Comparison of ENCODE assay signal across 1 cellular context in the genomic region with DNA sequence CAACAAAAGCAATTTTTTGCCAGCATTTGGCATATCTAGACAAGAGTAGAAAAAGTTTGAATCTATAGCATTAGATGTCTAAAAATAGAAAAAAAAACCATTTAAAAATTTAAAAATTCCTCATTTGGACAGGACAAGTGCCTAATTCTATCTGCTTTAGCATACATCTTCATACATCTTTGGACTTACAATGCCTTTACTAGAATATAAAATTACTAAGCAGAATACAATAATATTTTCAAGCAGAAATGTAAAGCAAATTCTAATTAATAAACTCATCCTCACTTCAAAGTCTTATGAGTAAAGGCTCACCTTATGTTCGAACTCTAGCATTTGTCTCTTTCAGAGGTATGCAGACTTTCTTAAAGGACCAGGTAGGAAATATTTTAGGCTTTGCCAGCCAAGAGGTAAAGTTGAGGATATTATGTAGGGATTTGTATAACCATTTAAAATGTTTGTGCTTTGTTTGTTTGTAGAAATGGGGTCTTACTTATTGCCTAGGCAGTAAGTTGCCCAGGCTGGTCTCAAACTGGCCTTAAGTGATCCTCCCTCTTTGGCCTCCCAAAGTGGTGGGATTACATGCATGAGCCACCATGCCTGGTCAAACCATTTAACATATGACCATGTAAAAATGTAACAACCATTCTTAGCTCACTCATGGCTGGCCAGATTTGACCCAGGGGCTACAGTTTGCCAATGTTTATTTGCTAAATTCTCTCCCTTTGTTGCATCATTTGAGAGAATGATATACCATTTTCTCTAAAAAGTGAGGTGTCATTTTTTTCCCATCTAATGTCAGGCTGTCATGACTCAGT.
TF ChIP-seq lines count a peak whose summit lies in the region.

No MANE protein-coding gene starts in this region.

TF ChIP-seq in IMR-90, 13 proteins besides CTCF, POLR2A, EP300 and RAD21:
- no peak for TF ChIP-seq FOS (IDR thresholded peaks at IDR 0.05; ENCODE audit: low read depth, low read length)
